ENCODE assay signal across 16 cellular contexts in the genomic region with DNA sequence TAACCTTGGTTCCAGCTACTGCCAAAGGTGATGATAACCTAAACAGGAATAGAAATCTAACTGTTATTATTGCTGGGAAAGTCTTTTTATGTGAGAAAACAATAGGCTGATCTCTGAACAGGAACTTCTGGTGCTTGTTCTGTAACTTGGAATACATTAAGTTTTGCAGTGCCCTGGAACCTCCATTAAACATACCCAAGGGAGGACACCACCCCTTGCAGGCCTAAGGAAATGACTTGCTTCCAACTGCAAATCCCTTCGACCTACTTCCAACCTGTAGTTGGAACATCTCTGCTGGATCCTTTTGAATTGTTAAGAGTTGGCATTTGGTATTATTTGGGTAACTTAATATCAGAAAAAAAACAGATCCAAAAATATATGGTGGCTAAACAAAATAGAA.
DNase-seq lines count a peak whose midpoint lies in the region; ATAC-seq and TF ChIP-seq lines count a peak whose summit lies in the region.
"Had no signal": no experiment of that assay in that cellular context is flagged by ENCODE, and none has a peak within 500 bp of the region (broad histone marks: within the 10 kb centered on the region; RNA-seq: fewer than 3 reads in every experiment).

No MANE protein-coding gene starts in this region.

- no peak overlapping the region for H3K4me3 ChIP-seq in heart left ventricle
- no peak overlapping the region for H3K4me3 ChIP-seq in BLaER1 treated with 17β-estradiol and CSF1 and Interleukin-3, amounts not matched to agents 10 nM and 100 nM

- peak overlapping the region in 6 of 11 experiments; percentile 3 to 43 (median 30); a peak in 8 of 22 replicates for H3K4me2 ChIP-seq in BLaER1 treated with 17β-estradiol and CSF1 and Interleukin-3, amounts not matched to agents 10 nM and 100 nM

- H4K20me1 ChIP-seq in BLaER1 treated with 17β-estradiol and CSF1 and Interleukin-3, amounts not matched to agents 10 nM and 100 nM = no peaks in the 10 kb centered on the region

- H3K4me3 Mint-ChIP-seq in osteocyte (ENCODE audit: unreplicated experiment) = no peak overlapping the region
- H3K4me3 Mint-ChIP-seq: B cell; CD4-positive, alpha-beta T cell; CD8-positive, alpha-beta T cell had no signal

- intact Hi-C loops in heart left ventricle (cut with DNase I) (no loop called here), Right ventricle myocardium inferior (cut with DNase I) (loop anchor here (5.0 kb wide), 1 partner anchor 91 kb away; no protein-coding TSS in a partner anchor), left ventricle myocardium superior (cut with micrococcal nuclease) (no loop called here), Right ventricle myocardium superior (cut with DNase I) (no loop called here)

- 46 to 73% (median 53%) methylated on average over 1 of the region's 1 CpG for WGBS in heart left ventricle, 4 donors

- no peaks in the 10 kb centered on the region for H3K4me1 Mint-ChIP-seq in osteocyte (ENCODE audit: unreplicated experiment)
- H3K4me1 Mint-ChIP-seq: B cell had no signal

- H3K9me3 Mint-ChIP-seq in osteocyte (ENCODE audit: unreplicated experiment) = peaks cover 5% of the 10 kb centered on the region
- H3K9me3 Mint-ChIP-seq: CD8-positive, alpha-beta T cell had no signal

- H3K27me3 Mint-ChIP-seq in osteocyte (ENCODE audit: unreplicated experiment) = no peaks in the 10 kb centered on the region
- H3K27me3 Mint-ChIP-seq: B cell; CD4-positive, alpha-beta T cell had no signal

- no peak for TF ChIP-seq POLR2A in heart left ventricle (IDR thresholded peaks at IDR 0.05)

- no peaks in the 10 kb centered on the region for H3K9me3 ChIP-seq in heart left ventricle
- no peaks in the 10 kb centered on the region for H3K9me3 ChIP-seq in BLaER1 treated with 17β-estradiol and CSF1 and Interleukin-3, amounts not matched to agents 10 nM and 100 nM (replicated peaks in 1 of 11)
- H3K9me3 ChIP-seq: Caco-2 had no signal

- no peaks in the 10 kb centered on the region for H3K36me3 ChIP-seq in heart left ventricle
- no peaks in the 10 kb centered on the region for H3K36me3 ChIP-seq in BLaER1 treated with 17β-estradiol and CSF1 and Interleukin-3, amounts not matched to agents 10 nM and 100 nM

- no peak overlapping the region for H3K9ac ChIP-seq in BLaER1 treated with 17β-estradiol and CSF1 and Interleukin-3, amounts not matched to agents 10 nM and 100 nM

- H3K27ac Mint-ChIP-seq in osteocyte (ENCODE audit: unreplicated experiment) = no peak overlapping the region
- H3K27ac Mint-ChIP-seq: B cell; CD4-positive, alpha-beta T cell; CD8-positive, alpha-beta T cell had no signal

- no peak for TF ChIP-seq CTCF in heart left ventricle (IDR thresholded peaks at IDR 0.05)
- no peak for TF ChIP-seq CTCF in osteocyte (IDR thresholded peaks at IDR 0.05)

- peak in 3 of 4 donors; percentile 32 to 50 (median 33) for ATAC-seq in heart left ventricle
- no peak for ATAC-seq in Right ventricle myocardium inferior
- ATAC-seq in left ventricle myocardium superior = peak; percentile 52
- ATAC-seq in Right ventricle myocardium superior (ENCODE audit: poor library complexity) = no peak
- ATAC-seq: CD8-positive, alpha-beta T cell had no signal

- H3K27me3 ChIP-seq in heart left ventricle = no peaks in the 10 kb centered on the region
- H3K27me3 ChIP-seq in BLaER1 treated with 17β-estradiol and CSF1 and Interleukin-3, amounts not matched to agents 10 nM and 100 nM = no peaks in the 10 kb centered on the region

- H3K27ac ChIP-seq in heart left ventricle = peak overlapping the region in 3 of 12 donors; percentile 30 to 43 (median 39)
- no peak overlapping the region for H3K27ac ChIP-seq in BLaER1 treated with 17β-estradiol and CSF1 and Interleukin-3, amounts not matched to agents 10 nM and 100 nM
- H3K27ac ChIP-seq: 22Rv1, C4-2B had no signal

- peaks cover 0 to 8% (median 0%) of the 10 kb centered on the region in 12 donors for H3K4me1 ChIP-seq in heart left ventricle
- H3K4me1 ChIP-seq in BLaER1 treated with 17β-estradiol and CSF1 and Interleukin-3, amounts not matched to agents 10 nM and 100 nM = peaks cover 0 to 18% (median 8%) of the 10 kb centered on the region in 10 experiments; a peak in 7 of 20 replicates
- H3K4me1 ChIP-seq: Caco-2 had no signal

- no peaks in the 10 kb centered on the region for H3K36me3 Mint-ChIP-seq in osteocyte (ENCODE audit: unreplicated experiment)
- H3K36me3 Mint-ChIP-seq: CD8-positive, alpha-beta T cell had no signal

- DNase-seq in heart left ventricle (no peak), Right ventricle myocardium inferior (ENCODE audit: missing footprints) (no peak), left ventricle myocardium superior (no peak), Right ventricle myocardium superior (no peak), osteocyte (ENCODE audit: extremely low spot score, unreplicated experiment) (no peak)
- DNase-seq: AML-193; Caco-2; Calu3; CD4-positive, alpha-beta T cell; CD8-positive, alpha-beta T cell; DMS79 treated with DMSO at 0.1 percent for 48 hours; GF-D8 had no signal

Comparison
In these comparisons a context has a peak if more than half of its experiments do, and no peak if none do; other contexts are left out.
1. ATAC-seq: peak in heart left ventricle (3 of 4) and left ventricle myocardium superior (single experiment); none in Right ventricle myocardium inferior (single experiment) and Right ventricle myocardium superior (single experiment).